In the genomic region with DNA sequence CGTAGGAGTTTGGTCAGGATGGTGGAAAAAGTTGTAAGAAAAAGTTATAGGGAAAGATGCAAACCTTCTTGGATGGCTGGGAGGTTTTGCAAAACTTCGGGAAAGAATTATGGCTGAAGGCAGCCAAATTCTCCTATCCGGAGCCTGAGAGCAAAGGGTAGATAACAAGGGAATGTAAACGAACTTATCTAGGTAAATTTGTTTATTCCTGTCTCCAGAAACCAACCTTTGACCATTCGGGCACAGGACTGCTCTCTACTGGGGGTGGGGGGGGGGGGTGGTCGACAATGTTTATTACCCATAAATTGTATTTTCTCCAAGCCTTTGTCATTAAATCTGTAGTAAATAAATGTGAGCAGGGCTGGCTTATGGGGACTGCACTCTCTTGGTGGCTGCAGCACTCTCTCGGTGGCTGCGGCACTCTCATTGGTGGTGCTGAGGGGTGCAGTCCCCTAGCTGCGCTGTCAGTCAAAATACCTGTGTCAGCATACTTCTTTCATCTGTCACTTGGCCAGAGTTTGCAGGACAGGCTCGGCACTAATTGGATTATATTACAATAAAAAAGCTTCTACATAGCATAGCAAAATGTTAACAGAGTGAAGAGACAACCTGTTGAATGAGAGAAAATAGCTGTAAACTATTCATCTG, we compare ENCODE assay signal across 30 cellular contexts.
"Had no signal": no experiment of that assay in that cellular context is flagged by ENCODE, and none has a peak within 500 bp of the region (broad histone marks: within the 10 kb centered on the region; RNA-seq: fewer than 3 reads in every experiment).

No MANE protein-coding gene starts in this region.

- H3K27me3 Mint-ChIP-seq: progenitor cell of endocrine pancreas; stimulated activated memory B cell treated with anti-CD40 and anti-IgM and Interleukin-4, amounts not matched to agents 10 μg/mL and 1 μg/mL and 100 μg/mL, for 72 hours; stimulated activated naive CD8-positive, alpha-beta T cell treated with anti-CD3 and anti-CD28 coated beads, Interleukin-15, amount 100 ng/mL, for 72 hours; type B pancreatic cell had no signal

- H3K4me3 Mint-ChIP-seq: natural killer cell; nephron; neural progenitor cell; stimulated activated memory B cell treated with anti-CD40 and anti-IgM and Interleukin-4, amounts not matched to agents 10 μg/mL and 1 μg/mL and 100 μg/mL, for 72 hours; stimulated activated naive CD8-positive, alpha-beta T cell treated with anti-CD3 and anti-CD28 coated beads, Interleukin-15, amount 100 ng/mL, for 72 hours; type B pancreatic cell had no signal

- H2AFZ ChIP-seq: neural progenitor cell, parathyroid adenoma had no signal

- H3K9me3 ChIP-seq: ovary, psoas muscle, suprapubic skin, testis, transverse colon, upper lobe of right lung, uterus had no signal

- H3K4me3 ChIP-seq: neural progenitor cell, ovary, psoas muscle, skin epidermis, smooth muscle cell, spleen, suprapubic skin, testis, tibial artery, transverse colon, upper lobe of right lung, uterus had no signal

- H3K27ac ChIP-seq: neural progenitor cell, ovary, parathyroid adenoma, psoas muscle, skin epidermis, spleen, suprapubic skin, testis, tibial artery, transverse colon, upper lobe of right lung, uterus had no signal

- H3K36me3 ChIP-seq: ovary, spleen, suprapubic skin, tibial artery, transverse colon, upper lobe of right lung, uterus had no signal

- ATAC-seq: natural killer cell; psoas muscle; right cardiac atrium; sciatic nerve; stimulated activated memory B cell treated with anti-CD40 and anti-IgM and Interleukin-4, amounts not matched to agents 10 μg/mL and 1 μg/mL and 100 μg/mL, for 72 hours; stimulated activated naive CD8-positive, alpha-beta T cell treated with anti-CD3 and anti-CD28 coated beads, Interleukin-15, amount 100 ng/mL, for 72 hours; stimulated activated naive CD8-positive, alpha-beta T cell treated with anti-CD3 and anti-CD28 coated beads, Interleukin-15, Interleukin-2, amounts not matched to agents 100 U/mL and 50 U/mL, for 24 hours; upper lobe of right lung had no signal

- H3K4me1 ChIP-seq: neural progenitor cell, parathyroid adenoma, psoas muscle, spleen, suprapubic skin, testis, tibial artery, transverse colon, upper lobe of right lung, uterus had no signal

- H3K79me2 ChIP-seq: parathyroid adenoma had no signal

- H3K4me2 ChIP-seq: neural progenitor cell, smooth muscle cell had no signal

- H3K4me1 Mint-ChIP-seq: natural killer cell; nephron; neural progenitor cell; stimulated activated memory B cell treated with anti-CD40 and anti-IgM and Interleukin-4, amounts not matched to agents 10 μg/mL and 1 μg/mL and 100 μg/mL, for 72 hours; stimulated activated naive CD8-positive, alpha-beta T cell treated with anti-CD3 and anti-CD28 coated beads, Interleukin-15, amount 100 ng/mL, for 72 hours had no signal

- H3K9ac ChIP-seq: neural progenitor cell, parathyroid adenoma had no signal

- H3K27me3 ChIP-seq: neural progenitor cell, ovary, spleen, suprapubic skin, testis, tibial artery, transverse colon, upper lobe of right lung, uterus had no signal

- H3K36me3 Mint-ChIP-seq: natural killer cell; neural progenitor cell; stimulated activated memory B cell treated with anti-CD40 and anti-IgM and Interleukin-4, amounts not matched to agents 10 μg/mL and 1 μg/mL and 100 μg/mL, for 72 hours; type B pancreatic cell had no signal

- H3K27ac Mint-ChIP-seq: natural killer cell; nephron; neural progenitor cell; progenitor cell of endocrine pancreas; stimulated activated memory B cell treated with anti-CD40 and anti-IgM and Interleukin-4, amounts not matched to agents 10 μg/mL and 1 μg/mL and 100 μg/mL, for 72 hours; stimulated activated naive CD8-positive, alpha-beta T cell treated with anti-CD3 and anti-CD28 coated beads, Interleukin-15, amount 100 ng/mL, for 72 hours; type B pancreatic cell had no signal

- DNase-seq: natural killer cell; occipital lobe; ovary; psoas muscle; right cardiac atrium; spleen; stimulated activated CD4-positive, alpha-beta T cell treated with anti-CD3 and anti-CD28 coated beads, Interleukin-12 subunit alpha, Interleukin-12 subunit beta, amount 100 ng/mL, for 4 hours; stimulated activated CD4-positive, alpha-beta T cell treated with anti-CD3 and anti-CD28 coated beads, Interleukin-1b, Interleukin-23, amount 100 ng/mL, for 48 hours; stimulated activated CD4-positive, alpha-beta T cell treated with anti-CD3 and anti-CD28 coated beads, Interleukin-4, amount 100 ng/mL, for 1 hour; stimulated activated CD4-positive, alpha-beta T cell treated with anti-CD3 and anti-CD28 coated beads, Interleukin-4, amount 100 ng/mL, for 4 hours; stimulated activated CD8-positive, alpha-beta memory T cell treated with anti-CD3 and anti-CD28 coated beads, Interleukin-4, amount 100 ng/mL, for 48 hours; stimulated activated naive CD4-positive, alpha-beta T cell; stimulated activated naive CD8-positive, alpha-beta T cell treated with anti-CD3 and anti-CD28 coated beads, Interleukin-15, amount 100 ng/mL, for 72 hours; stimulated activated naive CD8-positive, alpha-beta T cell treated with anti-CD3 and anti-CD28 coated beads, Interleukin-15, Interleukin-2, amounts not matched to agents 100 U/mL and 50 U/mL, for 24 hours; substantia nigra; testis; tibial artery; transverse colon; upper lobe of right lung; uterus had no signal
